In genomic region chr3:140695361-140696061, GRCh38 we compare ENCODE assay signal across 24 cellular contexts. TPM values are rescaled to one million over a fixed set of nuclear protein-coding genes. Genes with fewer than 3 reads are reported as not detected.
DNase-seq lines count a peak whose midpoint lies in the region; ATAC-seq and TF ChIP-seq lines count a peak whose summit lies in the region.
"Had no signal": no experiment of that assay in that cellular context is flagged by ENCODE, and none has a peak within 500 bp of the region (broad histone marks: within the 10 kb centered on the region; RNA-seq: fewer than 3 reads in every experiment).

No MANE protein-coding gene starts in this region.

- H3K36me3 ChIP-seq in MM.1S (replicated peaks; ENCODE audit: insufficient read depth, low read length), result no peaks in the 10 kb centered on the region
- no peaks in the 10 kb centered on the region for H3K36me3 ChIP-seq in neural progenitor cell
- no peaks in the 10 kb centered on the region for H3K36me3 ChIP-seq in upper lobe of right lung

- H2AFZ ChIP-seq in MM.1S (ENCODE audit: low read length) (no peak overlapping the region), neural progenitor cell (replicated peaks) (no peak overlapping the region)
- H2AFZ ChIP-seq: parathyroid adenoma had no signal

- H3K4me1 ChIP-seq in MM.1S (ENCODE audit: low read length) (no peaks in the 10 kb centered on the region), neural progenitor cell (no peaks in the 10 kb centered on the region), upper lobe of right lung (no peaks in the 10 kb centered on the region)
- H3K4me1 ChIP-seq: parathyroid adenoma had no signal

- H3K9me2 ChIP-seq in MM.1S (replicated peaks; ENCODE audit: insufficient read depth, low read length), result no peaks in the 10 kb centered on the region

- peak; percentile 10 for DNase-seq in MM.1S
- DNase-seq in neural progenitor cell (ENCODE audit: low spot score), result no peak
- DNase-seq in upper lobe of right lung, result no peak
- DNase-seq in NCI-H1105 (lab: John Stamatoyannopoulos, UW), result no peak
- no peak for DNase-seq in HEK293T (ENCODE audit: extremely low spot score)
- DNase-seq in HFFc6, result no peak
- DNase-seq: activated CD8-positive, alpha-beta memory T cell treated with anti-CD3 and anti-CD28 coated beads for 24 hours; activated T-cell treated with anti-CD3 and anti-CD28 coated beads, Interleukin-2, amount 50 U/mL, for 72 hours; CD8-positive, alpha-beta memory T cell; DMS79; endodermal cell; glutamatergic neuron; Karpas-422; mesendoderm; naive thymus-derived CD8-positive, alpha-beta T cell; NCI-H1105 treated with DMSO at 0.1 percent for 48 hours; NCI-H524; T1000 had no signal

- no peak overlapping the region for H3K4me3 ChIP-seq in MM.1S (ENCODE audit: low read length)
- no peak overlapping the region for H3K4me3 ChIP-seq in neural progenitor cell
- H3K4me3 ChIP-seq in upper lobe of right lung, result no peak overlapping the region
- H3K4me3 ChIP-seq: coronary artery had no signal

- H3K27me3 ChIP-seq in MM.1S (replicated peaks; ENCODE audit: insufficient read depth, low read length) (no peaks in the 10 kb centered on the region), neural progenitor cell (no peaks in the 10 kb centered on the region), upper lobe of right lung (no peaks in the 10 kb centered on the region)

- H3K27me3 Mint-ChIP-seq in neural progenitor cell (ENCODE audit: insufficient read depth, low read depth) (peaks cover 6% of the 10 kb centered on the region), HFFc6 (ENCODE audit: insufficient read depth) (no peaks in the 10 kb centered on the region; the same call in 1 of the 2 replicates)
- H3K27me3 Mint-ChIP-seq: CD8-positive, alpha-beta memory T cell had no signal

- intact Hi-C loops in upper lobe of right lung (cut with DNase I), result no loop called here

- CTCF ChIA-PET in HEK293T (lab: Yijun Ruan, JAX), result no interaction called here

- H3K4me3 Mint-ChIP-seq in neural progenitor cell, result no peak overlapping the region
- H3K4me3 Mint-ChIP-seq in HFFc6, result no peak overlapping the region
- H3K4me3 Mint-ChIP-seq: activated T-cell treated with anti-CD3 and anti-CD28 coated beads, Interleukin-2, amount 50 U/mL, for 72 hours; CD8-positive, alpha-beta memory T cell; endodermal cell; naive thymus-derived CD8-positive, alpha-beta T cell had no signal

- H3K9me3 ChIP-seq in MM.1S (replicated peaks; ENCODE audit: insufficient read depth, low read length) (no peaks in the 10 kb centered on the region), neural progenitor cell (ENCODE audit: low read depth) (no peaks in the 10 kb centered on the region), upper lobe of right lung (no peaks in the 10 kb centered on the region)

- H4K20me1 ChIP-seq in MM.1S (ENCODE audit: insufficient read depth, low read length), result no peaks in the 10 kb centered on the region
- H4K20me1 ChIP-seq in neural progenitor cell (ENCODE audit: low read depth), result no peaks in the 10 kb centered on the region

- POLR2A ChIA-PET in HEK293T (lab: Yijun Ruan, JAX), result no interaction called here

- H3K36me3 Mint-ChIP-seq in neural progenitor cell, result no peaks in the 10 kb centered on the region
- no peaks in the 10 kb centered on the region for H3K36me3 Mint-ChIP-seq in HFFc6 (ENCODE audit: low read depth)
- H3K36me3 Mint-ChIP-seq: activated naive CD4-positive, alpha-beta T cell treated with anti-CD3 and anti-CD28 coated beads, Interleukin-2, amount 50 U/mL, for 72 hours; CD8-positive, alpha-beta memory T cell; naive thymus-derived CD8-positive, alpha-beta T cell had no signal

- H3K4me1 Mint-ChIP-seq in neural progenitor cell, result peaks cover 9% of the 10 kb centered on the region
- H3K4me1 Mint-ChIP-seq in HFFc6 (ENCODE audit: low read depth), result no peaks in the 10 kb centered on the region
- H3K4me1 Mint-ChIP-seq: CD8-positive, alpha-beta memory T cell; endodermal cell; naive thymus-derived CD8-positive, alpha-beta T cell had no signal

- no peaks in the 10 kb centered on the region for H3K79me2 ChIP-seq in MM.1S (ENCODE audit: low read length)
- H3K79me2 ChIP-seq in neural progenitor cell (ENCODE audit: low read depth), result no peaks in the 10 kb centered on the region
- H3K79me2 ChIP-seq: parathyroid adenoma had no signal

- H3K9me3 Mint-ChIP-seq in neural progenitor cell (no peaks in the 10 kb centered on the region), HFFc6 (peaks cover 73% of the 10 kb centered on the region)
- H3K9me3 Mint-ChIP-seq: activated naive CD4-positive, alpha-beta T cell treated with anti-CD3 and anti-CD28 coated beads, Interleukin-2, amount 50 U/mL, for 72 hours; activated T-cell treated with anti-CD3 and anti-CD28 coated beads, Interleukin-2, amount 50 U/mL, for 72 hours; endodermal cell; naive thymus-derived CD8-positive, alpha-beta T cell had no signal

- H3K4me2 ChIP-seq in MM.1S (ENCODE audit: low read depth, low read length), result no peak overlapping the region
- no peak overlapping the region for H3K4me2 ChIP-seq in neural progenitor cell

- no peak overlapping the region for H3K9ac ChIP-seq in MM.1S (ENCODE audit: low read length)
- no peak overlapping the region for H3K9ac ChIP-seq in neural progenitor cell
- H3K9ac ChIP-seq: parathyroid adenoma had no signal

- H3K27ac ChIP-seq in MM.1S (ENCODE audit: low read length) (no peak overlapping the region), neural progenitor cell (no peak overlapping the region), upper lobe of right lung (no peak overlapping the region)
- H3K27ac ChIP-seq: coronary artery, parathyroid adenoma had no signal

- ATAC-seq in GM18907 (IDR thresholded peaks at IDR 0.05; ENCODE audit: unreplicated experiment) (peak; percentile 71), GM21786 (IDR thresholded peaks at IDR 0.05; ENCODE audit: unreplicated experiment) (peak; percentile 71), upper lobe of right lung (no peak)
- ATAC-seq: activated naive CD4-positive, alpha-beta T cell treated with anti-CD3 and anti-CD28 coated beads, Interleukin-2, amount 50 U/mL, for 72 hours; activated T-cell treated with anti-CD3 and anti-CD28 coated beads, Interleukin-2, amount 50 U/mL, for 72 hours; naive thymus-derived CD8-positive, alpha-beta T cell; sciatic nerve had no signal

- TF ChIP-seq CTCF in MM.1S (IDR thresholded peaks at IDR 0.05; ENCODE audit: low read length), result no peak
- no peak for TF ChIP-seq CTCF in neural progenitor cell (IDR thresholded peaks at IDR 0.05)
- TF ChIP-seq CTCF in upper lobe of right lung (IDR thresholded peaks at IDR 0.05), result no peak
- no peak for TF ChIP-seq CTCF in HFFc6 (IDR thresholded peaks at IDR 0.05)

- peak overlapping the region; percentile 8 for H3K27ac Mint-ChIP-seq in neural progenitor cell
- no peak overlapping the region for H3K27ac Mint-ChIP-seq in HFFc6
- H3K27ac Mint-ChIP-seq: activated naive CD4-positive, alpha-beta T cell treated with anti-CD3 and anti-CD28 coated beads, Interleukin-2, amount 50 U/mL, for 72 hours; activated T-cell treated with anti-CD3 and anti-CD28 coated beads, Interleukin-2, amount 50 U/mL, for 72 hours; CD8-positive, alpha-beta memory T cell; endodermal cell had no signal

- H3F3A ChIP-seq in MM.1S (ENCODE audit: insufficient read depth, low read length) (no peaks in the 10 kb centered on the region), neural progenitor cell (ENCODE audit: low read depth) (no peaks in the 10 kb centered on the region)

TF ChIP-seq in HEK293T, 16 proteins besides CTCF, POLR2A, EP300 and RAD21:
- TF ChIP-seq ZNF384 (IDR thresholded peaks at IDR 0.05) (no peak), PKNOX1 (IDR thresholded peaks at IDR 0.05) (no peak), SP1 (IDR thresholded peaks at IDR 0.05) (no peak), L3MBTL2 (conservative IDR thresholded peaks at IDR 0.05) (no peak), HDGF (IDR thresholded peaks at IDR 0.05; ENCODE audit: borderline replicate concordance) (no peak), FOXM1 (IDR thresholded peaks at IDR 0.05; ENCODE audit: borderline replicate concordance) (no peak), FOXA1 (IDR thresholded peaks at IDR 0.05) (no peak), CTBP1 (IDR thresholded peaks at IDR 0.05; ENCODE audit: borderline replicate concordance) (no peak), NFRKB (IDR thresholded peaks at IDR 0.05) (no peak)

RNA-seq across cellular contexts. Expression of gene TRIM42, which starts 17.6 kb away (rescaled TPM):
- not detected in 2 replicates for total RNA-seq in neural progenitor cell (ENCODE audit: low replicate concordance)
- not detected for total RNA-seq in upper lobe of right lung
- not detected for total RNA-seq in HFFc6 (2021; fragmentation: NEBNext Ultra II Directional; extraction: Animal tissue kit (Norgen Biotek cat#: 25700))
- total RNA-seq: activated naive CD4-positive, alpha-beta T cell treated with anti-CD3 and anti-CD28 coated beads, Interleukin-2, amount 50 U/mL, for 72 hours; activated T-cell treated with anti-CD3 and anti-CD28 coated beads, Interleukin-2, amount 50 U/mL, for 72 hours; CD8-positive, alpha-beta memory T cell; endodermal cell; naive thymus-derived CD8-positive, alpha-beta T cell; sciatic nerve had no signal
